8 cellular contexts compared by ENCODE assay signal in the genomic region with DNA sequence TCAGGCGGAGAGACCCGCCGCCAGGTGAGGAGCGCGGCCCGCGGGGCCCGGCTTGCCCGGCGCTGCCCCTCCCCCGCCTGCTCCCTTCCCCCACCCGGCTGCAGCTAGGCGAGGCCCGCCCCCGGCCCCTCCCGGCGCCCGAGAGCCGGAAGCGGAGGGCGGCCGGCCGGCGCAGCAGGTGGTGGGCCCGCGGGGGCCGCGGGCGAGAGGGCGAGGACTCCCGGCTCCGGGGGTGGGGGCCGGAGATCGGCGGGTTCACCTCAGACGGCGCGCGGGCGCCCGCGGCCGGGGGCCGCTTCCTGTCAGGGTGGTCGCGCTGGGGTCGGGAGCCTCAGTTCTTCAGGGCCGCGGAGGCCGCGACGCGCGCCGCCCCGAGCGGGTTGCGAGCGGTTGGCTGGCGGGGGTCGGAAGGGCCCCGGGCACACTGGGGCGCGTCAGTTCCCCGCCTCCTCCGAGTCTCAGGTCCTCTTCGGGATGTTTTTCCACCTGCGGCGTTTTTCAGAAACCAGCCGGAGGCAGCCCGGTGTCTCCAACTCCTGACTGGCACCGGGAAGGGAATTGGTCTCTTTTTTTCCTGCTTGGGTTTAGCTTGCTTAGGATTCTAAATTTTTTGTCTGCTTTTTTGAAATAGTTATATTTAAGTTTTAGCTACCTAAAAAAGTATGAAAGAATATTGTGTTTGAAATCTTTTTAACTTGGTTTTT. TPM values are rescaled to one million over a fixed set of nuclear protein-coding genes. Genes with fewer than 3 reads are reported as not detected.
A peak's percentile ranks its signal among the peaks of the same experiment; 100 is the strongest.
DNase-seq lines count a peak whose midpoint lies in the region; ATAC-seq and TF ChIP-seq lines count a peak whose summit lies in the region.

No MANE protein-coding gene starts in this region.

- DNase-seq in BE2C (no peak), NCI-H460 (ENCODE audit: extremely low read depth, low read depth) (peak; percentile 23), globus pallidus (ENCODE audit: low spot score) (peak; percentile 33), omental fat pad (ENCODE audit: low spot score) (peak; percentile 28)
- peak; percentile 44 for DNase-seq in activated T-helper 9 cell treated with anti-CD3 and anti-CD28 coated beads, Interleukin-2, amount 50 U/mL, for 16 hours (ENCODE audit: low read depth)

- no peaks in the 10 kb centered on the region for H3K27me3 ChIP-seq in BE2C

- TF ChIP-seq CTCF in BE2C (IDR thresholded peaks at IDR 0.05; ENCODE audit: low read depth, low read length) = no peak
- no peak for TF ChIP-seq CTCF in omental fat pad (IDR thresholded peaks at IDR 0.05)

- WGBS in urinary bladder = under 1% methylated on average over 72 of the region's 72 CpGs

- H3K4me1 ChIP-seq in BE2C (peaks cover 5% of the 10 kb centered on the region; the same call in 1 of the 2 replicates), urinary bladder (ENCODE audit: insufficient read depth) (no peaks in the 10 kb centered on the region)

- H3K27ac ChIP-seq in urinary bladder (ENCODE audit: low read depth) = peak overlapping the region; percentile 100

- no peaks in the 10 kb centered on the region for H3K36me3 ChIP-seq in BE2C
- no peaks in the 10 kb centered on the region for H3K36me3 ChIP-seq in urinary bladder (ENCODE audit: insufficient read depth)

- H3K4me3 ChIP-seq in BE2C (ENCODE audit: low read depth, low read length) (peak overlapping the region; percentile 86), urinary bladder (ENCODE audit: low read depth, low read length) (peak overlapping the region; percentile 94)

- no peaks in the 10 kb centered on the region for H3K9me3 ChIP-seq in BE2C

- ATAC-seq in GM18861 (IDR thresholded peaks at IDR 0.05; ENCODE audit: unreplicated experiment) (peak; percentile 27), HG03039 (IDR thresholded peaks at IDR 0.05; ENCODE audit: unreplicated experiment) (peak; percentile 41), omental fat pad (ENCODE audit: low FRiP score) (peak; percentile 90)

RNA-seq across cellular contexts. Expression of a gene that starts 0.5 kb away (rescaled TPM):
- 63.8 TPM for polyA plus RNA-seq in BE2C (2012; ENCODE audit: insufficient read depth, insufficient read length, low read depth)
- total RNA-seq in NCI-H460 (2014; rRNA removed; shearing (Covaris generic)) = 81.4 and 91.6 TPM in 2 replicates
- 86.6 and 130 TPM in 2 replicates for polyA plus RNA-seq in NCI-H460 (2014; cell fraction: nucleus; rRNA removed)
- total RNA-seq in omental fat pad = 100 to 1,000 TPM in 2 of 4 donors, 10 to 100 TPM in 2; 85.1 to 151 (median 120) TPM
- total RNA-seq in urinary bladder = 164 TPM
- 69.1 TPM for polyA plus RNA-seq in urinary bladder

Comparison
In these comparisons a context has a peak if more than half of its experiments do, and no peak if none do; other contexts are left out.
1. ATAC-seq: peak in every context shown above with its lines; median percentile 90 in omental fat pad; 41 in HG03039; 27 in GM18861.